ENCODE assay signal across 8 cellular contexts in the genomic region with DNA sequence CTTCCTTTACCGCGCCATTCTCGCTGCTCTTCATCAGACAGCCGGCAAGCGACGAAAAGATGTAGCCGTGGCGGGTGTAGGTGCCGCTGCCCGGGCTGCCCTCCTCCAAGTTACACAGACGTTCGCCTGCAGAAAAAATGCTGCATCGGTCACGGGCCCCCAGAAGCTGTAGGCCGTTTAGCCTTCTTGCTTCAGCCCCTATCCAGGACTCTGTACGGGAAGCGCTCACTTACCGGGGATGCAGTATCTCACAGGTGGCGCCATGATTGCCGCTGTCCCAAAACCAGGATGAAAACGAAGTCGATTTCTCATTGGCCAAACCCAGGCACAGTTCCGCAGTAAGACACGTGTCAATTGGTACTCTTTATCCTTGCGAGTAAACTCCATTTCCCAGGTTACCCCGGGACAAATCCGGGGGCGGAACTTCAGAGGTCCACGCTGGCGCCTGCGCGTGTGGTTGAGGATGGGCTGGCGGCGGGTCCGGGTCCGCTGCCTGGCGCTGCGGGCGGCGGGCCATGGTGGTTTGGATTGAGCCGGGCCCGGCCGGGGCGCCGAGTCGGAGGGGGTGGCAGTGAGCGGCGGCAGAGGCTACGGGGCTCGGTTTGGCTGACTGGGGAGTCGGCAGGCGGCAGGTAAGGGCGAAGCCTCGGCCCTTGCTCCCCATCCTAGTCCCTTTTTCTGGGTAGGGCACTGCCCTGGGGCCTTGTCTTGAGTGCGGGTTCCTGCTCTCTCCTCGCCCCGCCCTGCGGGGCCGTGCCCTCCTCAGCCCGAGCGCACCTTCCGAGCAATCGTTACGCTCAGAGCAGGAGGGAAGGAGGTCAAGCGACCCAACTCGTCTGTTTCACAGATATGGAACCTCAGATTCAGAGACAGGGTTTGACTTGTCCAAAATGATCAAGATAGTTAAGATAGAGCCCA. TPM values are rescaled to one million over a fixed set of nuclear protein-coding genes. Genes with fewer than 3 reads are reported as not detected.
DNase-seq lines count a peak whose midpoint lies in the region; ATAC-seq and TF ChIP-seq lines count a peak whose summit lies in the region.

EXOSC1 (minus strand) TSS at position 285 of the 918 bp plus-strand sequence; CDS start at position 264, 21 bp downstream.
ZDHHC16 (plus strand) TSS at position 454 of the 918 bp plus-strand sequence. CDS start 5,501 bp downstream, outside the sequence.

- peak; percentile 45 to 55 for TF ChIP-seq POLR2A in gastroesophageal sphincter (IDR thresholded peaks at IDR 0.05)

- H3K27me3 Mint-ChIP-seq in activated naive CD4-positive, alpha-beta T cell treated with anti-CD3 and anti-CD28 coated beads for 36 hours (ENCODE audit: low read depth) = no peaks in the 10 kb centered on the region

- DNase-seq in GM04503 (ENCODE audit: low read depth) (peak; percentile 91), HFF-Myc (ENCODE audit: extremely low read depth, low read depth) (peak; percentile 94), NAMALWA (ENCODE audit: low spot score) (peak; percentile 98), SK-N-DZ (ENCODE audit: low spot score) (peak; percentile 97), substantia nigra (lab: John Stamatoyannopoulos, UW) (peak; percentile 61 to 96 (median 91))
- peak; percentile 95 for DNase-seq in activated naive CD4-positive, alpha-beta T cell treated with anti-CD3 and anti-CD28 coated beads for 36 hours

- peaks cover 0 to 58% (median 21%) of the 10 kb centered on the region in 3 donors for H3K4me1 ChIP-seq in gastroesophageal sphincter
- H3K4me1 ChIP-seq in neutrophil (ENCODE audit: control insufficient read depth in 1 of 2, insufficient read depth in 1 of 2, low read depth in 1 of 2, low read length in 1 of 2) = peaks cover 22 to 28% of the 10 kb centered on the region in 2 experiments

- peak within 1 kb of the TSS; percentile 86 for H3K4me3 Mint-ChIP-seq in activated naive CD4-positive, alpha-beta T cell treated with anti-CD3 and anti-CD28 coated beads for 36 hours

- intact Hi-C loops in activated naive CD4-positive, alpha-beta T cell treated with anti-CD3 and anti-CD28 coated beads for 36 hours (cut with micrococcal nuclease) = loop anchor here (1.0 to 2.0 kb wide), 6 partner anchors 18 to 195 kb away; partner anchors contain the start of genes MMS19, PI4K2A, RRP12 and UBTD1

- CTCF ChIA-PET in activated naive CD4-positive, alpha-beta T cell treated with anti-CD3 and anti-CD28 coated beads for 36 hours (lab: Charles Lee) = interaction anchor here (0.6 to 4.6 kb wide), 5 partner anchors 18 to 63 kb away, joined by 3 to 49 read pairs (median 8); no protein-coding TSS in a partner anchor

- peak within 1 kb of the TSS; percentile 99 for H3K4me3 ChIP-seq in HFF-Myc (replicated peaks; ENCODE audit: low read depth, low read length)
- H3K4me3 ChIP-seq in gastroesophageal sphincter = peak within 1 kb of the TSS; percentile 50 to 67
- peak within 1 kb of the TSS; percentile 75 for H3K4me3 ChIP-seq in neutrophil (ENCODE audit: low read depth in 1 of 2, low read length in 1 of 2)

- H3K9me3 ChIP-seq in gastroesophageal sphincter = no peaks in the 10 kb centered on the region
- no peaks in the 10 kb centered on the region for H3K9me3 ChIP-seq in neutrophil

- ATAC-seq in gastroesophageal sphincter = peak; percentile 99

- H3K36me3 Mint-ChIP-seq in activated naive CD4-positive, alpha-beta T cell treated with anti-CD3 and anti-CD28 coated beads for 36 hours (ENCODE audit: low read depth) = peaks cover 8% of the 10 kb centered on the region

- TF ChIP-seq EP300 in gastroesophageal sphincter (IDR thresholded peaks at IDR 0.05) = no peak

- WGBS in gastroesophageal sphincter (ENCODE audit: low coverage in 1 of 2), 2 donors = 0% methylated on average over 28 of the region's 66 CpGs; no CpG with 5 or more reads in 1 of the 2 donors

- H3K27ac ChIP-seq in gastroesophageal sphincter (peak within 1 kb of the TSS; percentile 6 to 85 (median 80)), neutrophil (peak within 1 kb of the TSS; percentile 78), substantia nigra (ENCODE audit: low read depth, low read length, poor library complexity, severe bottlenecking) (peak within 1 kb of the TSS; percentile 74)

- peaks cover 53% of the 10 kb centered on the region for H3K4me1 Mint-ChIP-seq in activated naive CD4-positive, alpha-beta T cell treated with anti-CD3 and anti-CD28 coated beads for 36 hours (ENCODE audit: low read depth)

- peak within 1 kb of the TSS; percentile 80 for H3K27ac Mint-ChIP-seq in activated naive CD4-positive, alpha-beta T cell treated with anti-CD3 and anti-CD28 coated beads for 36 hours

- no peaks in the 10 kb centered on the region for H3K9me3 Mint-ChIP-seq in activated naive CD4-positive, alpha-beta T cell treated with anti-CD3 and anti-CD28 coated beads for 36 hours

- TF ChIP-seq CTCF in HFF-Myc (IDR thresholded peaks at IDR 0.05; ENCODE audit: low read depth, low read length, missing control alignments) (no peak), gastroesophageal sphincter (IDR thresholded peaks at IDR 0.05) (peak in 2 of 4 experiments; percentile 15 to 46), neutrophil (IDR thresholded peaks at IDR 0.05) (peak; percentile 46)

- H3K36me3 ChIP-seq in gastroesophageal sphincter = peaks cover 0 to 26% of the 10 kb centered on the region in 2 donors
- H3K36me3 ChIP-seq in neutrophil = peaks cover 13% of the 10 kb centered on the region

- H3K27me3 ChIP-seq in gastroesophageal sphincter = no peaks in the 10 kb centered on the region
- H3K27me3 ChIP-seq in neutrophil = no peaks in the 10 kb centered on the region

RNA-seq across cellular contexts. Expression of gene EXOSC1, which starts in this region (rescaled TPM):
- polyA plus RNA-seq in SK-N-DZ (2014; cell fraction: cytosol; rRNA removed) = 66.2 and 70.8 TPM in 2 replicates
- polyA plus RNA-seq in SK-N-DZ (2014; cell fraction: nucleus; rRNA removed) = 44.4 and 56.4 TPM in 2 replicates
- 10 to 100 TPM; 54.9 to 64.0 TPM for total RNA-seq in activated naive CD4-positive, alpha-beta T cell treated with anti-CD3 and anti-CD28 coated beads for 36 hours
- 10 to 100 TPM; 24.9 to 54.5 (median 28.0) TPM for total RNA-seq in gastroesophageal sphincter

RNA-seq across cellular contexts. Expression of gene ZDHHC16, which starts in this region (rescaled TPM):
- polyA plus RNA-seq in SK-N-DZ (2014; cell fraction: cytosol; rRNA removed) = 55.2 and 57.1 TPM in 2 replicates
- 72.9 and 78.9 TPM in 2 replicates for polyA plus RNA-seq in SK-N-DZ (2014; cell fraction: nucleus; rRNA removed)
- 10 to 100 TPM; 20.7 to 26.5 TPM for total RNA-seq in activated naive CD4-positive, alpha-beta T cell treated with anti-CD3 and anti-CD28 coated beads for 36 hours
- total RNA-seq in gastroesophageal sphincter = 10 to 100 TPM; 22.3 to 31.6 (median 25.3) TPM

Comparison
In these comparisons a context has a peak if more than half of its experiments do, and no peak if none do; other contexts are left out.
1. Peak in every context shown above with its lines: DNase-seq, ATAC-seq, H3K4me3 ChIP-seq and H3K27ac ChIP-seq.